8 cellular contexts compared by ENCODE assay signal in genomic region chr2:97113050-97113881, GRCh38. TPM values are rescaled to one million over a fixed set of nuclear protein-coding genes. Genes with fewer than 3 reads are reported as not detected.
DNase-seq lines count a peak whose midpoint lies in the region; ATAC-seq, FAIRE-seq and TF ChIP-seq lines count a peak whose summit lies in the region.
"Not testable (repeated sequence)": the region's sequence is repeated elsewhere in the genome, so short reads cannot be mapped to it uniquely, and the experiment has no call there.

Gene ANKRD36, plus strand, starts transcription at chr2:97113153. Its CDS starts 587 bp downstream, at chr2:97113740.

- intact Hi-C loops in CD8-positive, alpha-beta T cell (cut with DNase I, micrococcal nuclease), result loop anchor here (1.0 to 5.0 kb wide), 7 partner anchors 100 to 576 kb away; partner anchors contain the start of genes ANKRD39 (in 1 of the 2), ARID5A (in 1 of the 2), CNNM3 (in 1 of the 2) and KANSL3 (in 1 of the 2)

- H3K9me3 ChIP-seq in CD8-positive, alpha-beta T cell (ENCODE audit: low read length), result not testable (repeated sequence)

- H3K27me3 Mint-ChIP-seq in CD8-positive, alpha-beta T cell (ENCODE audit: low read depth); activated naive CD8-positive, alpha-beta T cell treated with anti-CD3 and anti-CD28 coated beads for 36 hours: not testable (repeated sequence)
- H3K27me3 Mint-ChIP-seq in naive thymus-derived CD8-positive, alpha-beta T cell, result peaks cover 0 to 26% (median 7%) of the 10 kb centered on the region in 5 donors

- DNase-seq in CD8-positive, alpha-beta T cell, result peak; percentile 72 to 91 (median 82)
- DNase-seq in SW480 (ENCODE audit: low spot score) (peak; percentile 82), frontal cortex (ENCODE audit: low spot score in 2 of 2) (peak; percentile 48 to 72)
- DNase-seq in activated naive CD8-positive, alpha-beta T cell treated with anti-CD3 and anti-CD28 coated beads for 36 hours, result peak; percentile 93
- DNase-seq in naive thymus-derived CD8-positive, alpha-beta T cell, result peak; percentile 72 to 91 (median 83)
- peak; percentile 64 to 67 for DNase-seq in stimulated activated CD8-positive, alpha-beta memory T cell treated with anti-CD3 and anti-CD28 coated beads, Interleukin-2, amount 100 ng/mL, for 1 hour (ENCODE audit: low read depth in 2 of 2)

- ATAC-seq in CD8-positive, alpha-beta T cell, result peak; percentile 84
- ATAC-seq in GM19455 (IDR thresholded peaks at IDR 0.05; ENCODE audit: unreplicated experiment) (peak; percentile 96), HG03354 (IDR thresholded peaks at IDR 0.05; ENCODE audit: poor library complexity, severe bottlenecking, unreplicated experiment) (peak; percentile 96)
- ATAC-seq in naive thymus-derived CD8-positive, alpha-beta T cell, result peak; percentile 88 to 89

- not testable (repeated sequence) for H3K9me3 Mint-ChIP-seq in CD8-positive, alpha-beta T cell; activated naive CD8-positive, alpha-beta T cell treated with anti-CD3 and anti-CD28 coated beads for 36 hours; naive thymus-derived CD8-positive, alpha-beta T cell

- peak within 1 kb of the TSS; percentile 82 for H3K27ac ChIP-seq in CD8-positive, alpha-beta T cell (ENCODE audit: low read depth, low read length)

- FAIRE-seq in frontal cortex (lab: Jason Lieb, UNC), result not testable (repeated sequence)

- not testable (repeated sequence) for H3K4me1 Mint-ChIP-seq in CD8-positive, alpha-beta T cell (ENCODE audit: low read depth); activated naive CD8-positive, alpha-beta T cell treated with anti-CD3 and anti-CD28 coated beads for 36 hours; naive thymus-derived CD8-positive, alpha-beta T cell

- not testable (repeated sequence) for TF ChIP-seq CTCF in CD8-positive, alpha-beta T cell (IDR thresholded peaks at IDR 0.05)

- H3K4me1 ChIP-seq in CD8-positive, alpha-beta T cell (ENCODE audit: insufficient read depth, low read length), result not testable (repeated sequence)

- H3K36me3 ChIP-seq in CD8-positive, alpha-beta T cell (ENCODE audit: insufficient read depth, low read length), result not testable (repeated sequence)

- not testable (repeated sequence) for H3K27me3 ChIP-seq in CD8-positive, alpha-beta T cell (ENCODE audit: insufficient read depth, low read length)

- CTCF ChIA-PET in CD8-positive, alpha-beta T cell (lab: Charles Lee), result interaction anchor here (1.0 to 2.9 kb wide), 15 partner anchors 16 to 519 kb away, joined by 3 to 31 read pairs (median 6); partner anchors contain the start of genes ANKRD23, ANKRD39 and CNNM3

- H3K4me3 ChIP-seq in CD8-positive, alpha-beta T cell (ENCODE audit: low read depth, low read length), result peak within 1 kb of the TSS; percentile 62

- peak within 1 kb of the TSS; percentile 99 for H3K27ac Mint-ChIP-seq in CD8-positive, alpha-beta T cell
- H3K27ac Mint-ChIP-seq in activated naive CD8-positive, alpha-beta T cell treated with anti-CD3 and anti-CD28 coated beads for 36 hours, result peak within 1 kb of the TSS; percentile 93
- H3K27ac Mint-ChIP-seq in naive thymus-derived CD8-positive, alpha-beta T cell, result peak within 1 kb of the TSS; percentile 94 to 100 (median 99)

- POLR2A ChIA-PET in CD8-positive, alpha-beta T cell (lab: Charles Lee), result interaction anchor here (1.2 to 2.5 kb wide), 2 partner anchors 150 to 256 kb away, joined by 6 to 14 read pairs; partner anchors contain the start of gene ANKRD39
- POLR2A ChIA-PET in naive thymus-derived CD8-positive, alpha-beta T cell (lab: Charles Lee), result interaction anchor here (0.6 to 2.4 kb wide), 9 partner anchors 150 to 722 kb away, joined by 3 to 29 read pairs (median 4); partner anchors contain the start of genes ANKRD39, ARID5A and CNNM3

- H3K36me3 Mint-ChIP-seq in CD8-positive, alpha-beta T cell; activated naive CD8-positive, alpha-beta T cell treated with anti-CD3 and anti-CD28 coated beads for 36 hours; naive thymus-derived CD8-positive, alpha-beta T cell: not testable (repeated sequence)

- peak within 1 kb of the TSS; percentile 98 for H3K4me3 Mint-ChIP-seq in CD8-positive, alpha-beta T cell
- peak within 1 kb of the TSS; percentile 98 for H3K4me3 Mint-ChIP-seq in activated naive CD8-positive, alpha-beta T cell treated with anti-CD3 and anti-CD28 coated beads for 36 hours
- H3K4me3 Mint-ChIP-seq in naive thymus-derived CD8-positive, alpha-beta T cell, result peak within 1 kb of the TSS; percentile 95 to 99 (median 99)

RNA-seq across cellular contexts. Expression of gene ANKRD36, which starts in this region (rescaled TPM):
- total RNA-seq in CD8-positive, alpha-beta T cell, result 10 to 100 TPM; 49.7 to 51.6 TPM
- total RNA-seq in activated naive CD8-positive, alpha-beta T cell treated with anti-CD3 and anti-CD28 coated beads for 36 hours, result 10 to 100 TPM; 14.6 to 16.8 TPM
- total RNA-seq in frontal cortex, result 534 TPM
- total RNA-seq in naive thymus-derived CD8-positive, alpha-beta T cell, result 10 to 100 TPM; 47.2 to 50.3 TPM
- polyA plus RNA-seq in naive thymus-derived CD8-positive, alpha-beta T cell, result 1 to 10 TPM; 5.3 to 7.6 (median 5.8) TPM

Comparison
In these comparisons a context has a peak if more than half of its experiments do, and no peak if none do; other contexts are left out.
1. Peak in every context shown above with its lines: DNase-seq, ATAC-seq, H3K4me3 ChIP-seq and H3K27ac ChIP-seq.
2. RNA of gene ANKRD36 (total RNA-seq): 534 TPM in frontal cortex (single experiment); 49.7 to 51.6 TPM in CD8-positive, alpha-beta T cell, 47.2 to 50.3 TPM in naive thymus-derived CD8-positive, alpha-beta T cell and 14.6 to 16.8 TPM in activated naive CD8-positive, alpha-beta T cell treated with anti-CD3 and anti-CD28 coated beads for 36 hours; every median in the first group is over 10 times any median in the second.